In the genomic region with DNA sequence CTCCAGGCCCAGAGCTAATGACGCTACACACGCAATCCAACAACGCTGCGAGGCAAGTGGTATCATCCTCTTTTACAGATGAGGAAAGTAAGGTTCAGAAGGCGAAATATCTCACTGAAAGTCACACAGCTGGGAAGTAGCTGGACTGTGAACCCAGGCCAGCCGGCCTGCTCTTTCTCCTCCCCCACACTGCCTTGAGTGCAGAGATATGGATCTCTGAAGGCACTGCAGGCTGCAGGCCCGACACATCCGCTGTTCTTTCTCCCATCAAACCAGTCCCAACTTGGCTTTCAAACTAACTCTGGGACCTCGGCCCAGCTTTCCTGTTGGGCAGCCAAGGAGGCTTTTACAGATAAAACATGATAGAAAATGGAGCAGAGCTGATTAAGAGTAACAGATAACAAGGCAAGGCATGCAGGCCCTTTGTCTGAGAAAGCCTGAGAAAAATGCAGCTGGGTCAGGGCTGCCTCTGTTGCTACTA, we compare ENCODE assay signal across 10 cellular contexts.
DNase-seq lines count a peak whose midpoint lies in the region; ATAC-seq, FAIRE-seq and TF ChIP-seq lines count a peak whose summit lies in the region.
"Had no signal": no experiment of that assay in that cellular context is flagged by ENCODE, and none has a peak within 500 bp of the region (broad histone marks: within the 10 kb centered on the region; RNA-seq: fewer than 3 reads in every experiment).

No MANE protein-coding gene starts in this region.

- H4K20me1 ChIP-seq in Karpas-422 (ENCODE audit: insufficient read depth, low read depth, low read length): no peaks in the 10 kb centered on the region
- H4K20me1 ChIP-seq in HepG2 (ENCODE audit: insufficient read depth, low read length): no peaks in the 10 kb centered on the region

- H3K79me2 ChIP-seq in Karpas-422 (ENCODE audit: low read length) (no peaks in the 10 kb centered on the region), HepG2 (ENCODE audit: insufficient read depth, low read length) (no peaks in the 10 kb centered on the region)

- H3K4me1 ChIP-seq in Karpas-422 (ENCODE audit: low read length): peaks cover 80% of the 10 kb centered on the region
- H3K4me1 ChIP-seq in body of pancreas: peaks cover 47% of the 10 kb centered on the region
- H3K4me1 ChIP-seq in HepG2 (ENCODE audit: insufficient read depth, low read length): peaks cover 47% of the 10 kb centered on the region
- H3K4me1 ChIP-seq in subcutaneous abdominal adipose tissue (ENCODE audit: control insufficient read depth in 5 of 5, insufficient read depth in 5 of 5, low read length in 5 of 5): peaks cover 0 to 26% (median 21%) of the 10 kb centered on the region in 5 donors
- peaks cover 20% of the 10 kb centered on the region for H3K4me1 ChIP-seq in SJCRH30

- TF ChIP-seq EP300 in HepG2 (IDR thresholded peaks at IDR 0.05; ENCODE audit: low read depth in 2 of 2, low read length in 2 of 2) (no peak), HepG2 (CRISPR knock-in tag; IDR thresholded peaks at IDR 0.05; ENCODE audit: borderline replicate concordance) (no peak)

- H3K9ac ChIP-seq in Karpas-422 (ENCODE audit: low read length) (peak overlapping the region; percentile 84), HepG2 (ENCODE audit: insufficient read depth, low read depth, low read length) (no peak overlapping the region), subcutaneous abdominal adipose tissue (ENCODE audit: low read length in 5 of 5) (peak overlapping the region in 2 of 5 donors; percentile 2 to 47)

- no peaks in the 10 kb centered on the region for H3K9me3 ChIP-seq in Karpas-422 (ENCODE audit: low read length)
- H3K9me3 ChIP-seq in body of pancreas: no peaks in the 10 kb centered on the region
- H3K9me3 ChIP-seq in HepG2 (ENCODE audit: low read length): no peaks in the 10 kb centered on the region
- H3K9me3 ChIP-seq in subcutaneous abdominal adipose tissue (ENCODE audit: control insufficient read depth in 5 of 5, low read length in 5 of 5): no peaks in the 10 kb centered on the region
- no peaks in the 10 kb centered on the region for H3K9me3 ChIP-seq in SJCRH30 (replicated peaks)

- in situ Hi-C loops in HepG2 (cut with HindIII; ENCODE audit: extremely low pct_ligation_motif_present, low pct_unique_long_range_greater_than_20kb): no loop called here

- TF ChIP-seq RAD21 in HepG2 (CRISPR knock-in tag; IDR thresholded peaks at IDR 0.05): no peak

- no TSS peak for BruUV-seq in HepG2 (replicated peaks; lab: Mats Ljungman, UMichigan)

- POLR2A ChIA-PET in HepG2 (lab: Yijun Ruan, JAX): no interaction called here

- H3K27me3 ChIP-seq in Karpas-422 (ENCODE audit: low read length) (no peaks in the 10 kb centered on the region), body of pancreas (no peaks in the 10 kb centered on the region), HepG2 (ENCODE audit: control insufficient read depth in 1 of 2, insufficient read depth in 2 of 2, low read length in 2 of 2) (peaks cover 0 to 3% of the 10 kb centered on the region in 2 experiments; a peak in 1 of 5 replicates), subcutaneous abdominal adipose tissue (ENCODE audit: control insufficient read depth in 5 of 5, insufficient read depth in 4 of 5, low read length in 5 of 5) (no peaks in the 10 kb centered on the region), SJCRH30 (no peaks in the 10 kb centered on the region)

- CTCF ChIA-PET in HepG2 (lab: Yijun Ruan, JAX; ENCODE audit: low intra/inter-chr PET ratio, low total read pairs): no interaction called here

- no peak for TF ChIP-seq CTCF in body of pancreas (IDR thresholded peaks at IDR 0.05)
- no peak for TF ChIP-seq CTCF in HepG2 (CRISPR knock-in tag; IDR thresholded peaks at IDR 0.05)

- H2AFZ ChIP-seq in Karpas-422 (ENCODE audit: low read length): no peak overlapping the region
- no peak overlapping the region for H2AFZ ChIP-seq in HepG2 (ENCODE audit: low read length)

- no peak for FAIRE-seq in HepG2 (lab: Jason Lieb, UNC)
- FAIRE-seq: islet of Langerhans had no signal

- intact Hi-C loops in body of pancreas (cut with DNase I): no loop called here
- intact Hi-C loops in HepG2 (cut with micrococcal nuclease; ENCODE audit: unreplicated experiment): no loop called here

- WGBS in body of pancreas, 2 donors: 32 to 35% methylated on average over 6 to 9 of the region's 9 CpGs
- 2% methylated on average over 7 of the region's 9 CpGs for WGBS in HepG2 (ENCODE audit: low lambda C conversion rate)

- no peaks in the 10 kb centered on the region for H3K36me3 ChIP-seq in Karpas-422 (ENCODE audit: insufficient read depth, low read length)
- no peaks in the 10 kb centered on the region for H3K36me3 ChIP-seq in body of pancreas (replicated peaks in 1 of 2; ENCODE audit: insufficient read depth in 1 of 2, low read depth in 2 of 2)
- no peaks in the 10 kb centered on the region for H3K36me3 ChIP-seq in HepG2 (replicated peaks in 1 of 2; ENCODE audit: control insufficient read depth in 1 of 2, insufficient read depth in 2 of 2, low read length in 2 of 2)
- no peaks in the 10 kb centered on the region for H3K36me3 ChIP-seq in subcutaneous abdominal adipose tissue (ENCODE audit: control insufficient read depth in 5 of 5, insufficient read depth in 5 of 5, low read length in 5 of 5)
- no peaks in the 10 kb centered on the region for H3K36me3 ChIP-seq in SJCRH30

- no peaks in the 10 kb centered on the region for H3K9me2 ChIP-seq in Karpas-422 (replicated peaks; ENCODE audit: insufficient read depth, low read length)

- no peak for TF ChIP-seq POLR2A in body of pancreas (IDR thresholded peaks at IDR 0.05)
- TF ChIP-seq POLR2A in HepG2 (IDR thresholded peaks at IDR 0.05; ENCODE audit: insufficient read depth in 1 of 2, low read depth in 2 of 2, low read length in 2 of 2): no peak

- peak overlapping the region; percentile 98 for H3K27ac ChIP-seq in Karpas-422 (ENCODE audit: low read length)
- H3K27ac ChIP-seq in body of pancreas: peak overlapping the region; percentile 65 to 87 (median 85)
- no peak overlapping the region for H3K27ac ChIP-seq in HepG2 (ENCODE audit: extremely low read length, insufficient read depth, low read length)
- peak overlapping the region; percentile 54 for H3K27ac ChIP-seq in subcutaneous abdominal adipose tissue (ENCODE audit: low read depth, low read length)
- no peak overlapping the region for H3K27ac ChIP-seq in SJCRH30

- DNase-seq in Karpas-422 (peak; percentile 79), body of pancreas (peak; percentile 79 to 88 (median 82)), HepG2 (ENCODE audit: low spot score) (no peak), NCI-H524 treated with DMSO at 0.1 percent for 48 hours (lab: John Stamatoyannopoulos, UW) (no peak), NCI-H2171 (lab: John Stamatoyannopoulos, UW) (no peak), SJCRH30 (no peak), cerebellum (ENCODE audit: low spot score) (no peak)
- DNase-seq: stimulated activated CD4-positive, alpha-beta T cell treated with anti-CD3 and anti-CD28 coated beads, Interleukin-2, amount 100 ng/mL, for 48 hours had no signal

- H3K4me3 ChIP-seq in Karpas-422 (ENCODE audit: low read length) (peak overlapping the region; percentile 70), body of pancreas (no peak overlapping the region), HepG2 (replicated peaks in 1 of 3; ENCODE audit: insufficient read depth in 1 of 3, low read depth in 2 of 3, low read length in 3 of 3) (0 out of 6 replicates have a peak overlapping the region, but pooled peaks of 1 of the 3 experiments have one; percentile 14), subcutaneous abdominal adipose tissue (ENCODE audit: low read depth in 1 of 5, low read length in 5 of 5) (no peak overlapping the region), SJCRH30 (no peak overlapping the region)

- ATAC-seq in body of pancreas (peak; percentile 62), HepG2 (peak; percentile 34; the same call in 2 of the 3 replicates)

- H3K4me2 ChIP-seq in Karpas-422 (ENCODE audit: low read depth, low read length, poor library complexity, severe bottlenecking) (peak overlapping the region; percentile 82), HepG2 (ENCODE audit: low read depth, low read length) (peak overlapping the region; percentile 62)

TF ChIP-seq in HepG2, 621 proteins besides CTCF, POLR2A, EP300 and RAD21:
- TF ChIP-seq, protein P1, sequence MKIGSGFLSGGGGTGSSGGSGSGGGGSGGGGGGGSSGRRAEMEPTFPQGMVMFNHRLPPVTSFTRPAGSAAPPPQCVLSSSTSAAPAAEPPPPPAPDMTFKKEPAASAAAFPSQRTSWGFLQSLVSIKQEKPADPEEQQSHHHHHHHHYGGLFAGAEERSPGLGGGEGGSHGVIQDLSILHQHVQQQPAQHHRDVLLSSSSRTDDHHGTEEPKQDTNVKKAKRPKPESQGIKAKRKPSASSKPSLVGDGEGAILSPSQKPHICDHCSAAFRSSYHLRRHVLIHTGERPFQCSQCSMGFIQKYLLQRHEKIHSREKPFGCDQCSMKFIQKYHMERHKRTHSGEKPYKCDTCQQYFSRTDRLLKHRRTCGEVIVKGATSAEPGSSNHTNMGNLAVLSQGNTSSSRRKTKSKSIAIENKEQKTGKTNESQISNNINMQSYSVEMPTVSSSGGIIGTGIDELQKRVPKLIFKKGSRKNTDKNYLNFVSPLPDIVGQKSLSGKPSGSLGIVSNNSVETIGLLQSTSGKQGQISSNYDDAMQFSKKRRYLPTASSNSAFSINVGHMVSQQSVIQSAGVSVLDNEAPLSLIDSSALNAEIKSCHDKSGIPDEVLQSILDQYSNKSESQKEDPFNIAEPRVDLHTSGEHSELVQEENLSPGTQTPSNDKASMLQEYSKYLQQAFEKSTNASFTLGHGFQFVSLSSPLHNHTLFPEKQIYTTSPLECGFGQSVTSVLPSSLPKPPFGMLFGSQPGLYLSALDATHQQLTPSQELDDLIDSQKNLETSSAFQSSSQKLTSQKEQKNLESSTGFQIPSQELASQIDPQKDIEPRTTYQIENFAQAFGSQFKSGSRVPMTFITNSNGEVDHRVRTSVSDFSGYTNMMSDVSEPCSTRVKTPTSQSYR (CRISPR knock-in tag; IDR thresholded peaks at IDR 0.05; ENCODE audit: borderline replicate concordance): peak; percentile 66
- TF ChIP-seq ZNF431 (CRISPR knock-in tag; IDR thresholded peaks at IDR 0.05; ENCODE audit: borderline replicate concordance, low read depth) (no peak), ZNF768 (CRISPR knock-in tag; IDR thresholded peaks at IDR 0.05) (peak; percentile 49), ZBTB26 (CRISPR knock-in tag; IDR thresholded peaks at IDR 0.05; ENCODE audit: borderline replicate concordance) (no peak)

Comparison
In these comparisons a context has a peak if more than half of its experiments do, and no peak if none do; other contexts are left out.
1. DNase-seq: peak in Karpas-422 (single experiment) and body of pancreas (4 of 4); none in HepG2 (single experiment), NCI-H524 treated with DMSO at 0.1 percent for 48 hours (single experiment), NCI-H2171 (single experiment), SJCRH30 (0 of 2) and cerebellum (single experiment).
2. H3K27ac ChIP-seq: peak in Karpas-422 (single experiment), body of pancreas (4 of 4) and subcutaneous abdominal adipose tissue (single experiment); none in HepG2 (single experiment) and SJCRH30 (single experiment).